1 cellular context compared by ENCODE assay signal in genomic region chr14:105119410-105120025, GRCh38.
TF ChIP-seq lines count a peak whose summit lies in the region.

No MANE protein-coding gene starts in this region.

TF ChIP-seq in HCT116, 20 proteins besides CTCF, POLR2A, EP300 and RAD21:
- no peak for TF ChIP-seq POLR2AphosphoS5 (IDR thresholded peaks at IDR 0.05; ENCODE audit: low read depth, low read length)
- no peak for TF ChIP-seq ZNF274 (IDR thresholded peaks at IDR 0.05; ENCODE audit: low read depth, low read length)
- no peak for TF ChIP-seq TCF7L2 (IDR thresholded peaks at IDR 0.05; ENCODE audit: borderline replicate concordance, extremely low read depth, insufficient read depth, insufficient read length)
- TF ChIP-seq, protein P1, sequence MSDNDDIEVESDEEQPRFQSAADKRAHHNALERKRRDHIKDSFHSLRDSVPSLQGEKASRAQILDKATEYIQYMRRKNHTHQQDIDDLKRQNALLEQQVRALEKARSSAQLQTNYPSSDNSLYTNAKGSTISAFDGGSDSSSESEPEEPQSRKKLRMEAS (IDR thresholded peaks at IDR 0.05): no peak
- no peak for TF ChIP-seq YY1 (IDR thresholded peaks at IDR 0.05; ENCODE audit: extremely low read depth, insufficient replicate concordance, low read depth, low read length)
- no peak for TF ChIP-seq SRF (IDR thresholded peaks at IDR 0.05; ENCODE audit: low read depth)
- TF ChIP-seq, protein P2, sequence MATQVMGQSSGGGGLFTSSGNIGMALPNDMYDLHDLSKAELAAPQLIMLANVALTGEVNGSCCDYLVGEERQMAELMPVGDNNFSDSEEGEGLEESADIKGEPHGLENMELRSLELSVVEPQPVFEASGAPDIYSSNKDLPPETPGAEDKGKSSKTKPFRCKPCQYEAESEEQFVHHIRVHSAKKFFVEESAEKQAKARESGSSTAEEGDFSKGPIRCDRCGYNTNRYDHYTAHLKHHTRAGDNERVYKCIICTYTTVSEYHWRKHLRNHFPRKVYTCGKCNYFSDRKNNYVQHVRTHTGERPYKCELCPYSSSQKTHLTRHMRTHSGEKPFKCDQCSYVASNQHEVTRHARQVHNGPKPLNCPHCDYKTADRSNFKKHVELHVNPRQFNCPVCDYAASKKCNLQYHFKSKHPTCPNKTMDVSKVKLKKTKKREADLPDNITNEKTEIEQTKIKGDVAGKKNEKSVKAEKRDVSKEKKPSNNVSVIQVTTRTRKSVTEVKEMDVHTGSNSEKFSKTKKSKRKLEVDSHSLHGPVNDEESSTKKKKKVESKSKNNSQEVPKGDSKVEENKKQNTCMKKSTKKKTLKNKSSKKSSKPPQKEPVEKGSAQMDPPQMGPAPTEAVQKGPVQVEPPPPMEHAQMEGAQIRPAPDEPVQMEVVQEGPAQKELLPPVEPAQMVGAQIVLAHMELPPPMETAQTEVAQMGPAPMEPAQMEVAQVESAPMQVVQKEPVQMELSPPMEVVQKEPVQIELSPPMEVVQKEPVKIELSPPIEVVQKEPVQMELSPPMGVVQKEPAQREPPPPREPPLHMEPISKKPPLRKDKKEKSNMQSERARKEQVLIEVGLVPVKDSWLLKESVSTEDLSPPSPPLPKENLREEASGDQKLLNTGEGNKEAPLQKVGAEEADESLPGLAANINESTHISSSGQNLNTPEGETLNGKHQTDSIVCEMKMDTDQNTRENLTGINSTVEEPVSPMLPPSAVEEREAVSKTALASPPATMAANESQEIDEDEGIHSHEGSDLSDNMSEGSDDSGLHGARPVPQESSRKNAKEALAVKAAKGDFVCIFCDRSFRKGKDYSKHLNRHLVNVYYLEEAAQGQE (IDR thresholded peaks at IDR 0.05; ENCODE audit: low read depth): no peak
- no peak for TF ChIP-seq EZH2phosphoT487 (IDR thresholded peaks at IDR 0.05; ENCODE audit: borderline replicate concordance)
- no peak for TF ChIP-seq CBX3 (IDR thresholded peaks at IDR 0.05; ENCODE audit: low read depth)
- TF ChIP-seq ZBTB33 (IDR thresholded peaks at IDR 0.05; ENCODE audit: extremely low read depth, insufficient replicate concordance, low read length): no peak
